In genomic region chrX:133913658-133914388, GRCh38 we compare ENCODE assay signal across 18 cellular contexts.
DNase-seq lines count a peak whose midpoint lies in the region; ATAC-seq and TF ChIP-seq lines count a peak whose summit lies in the region.
"Had no signal": no experiment of that assay in that cellular context is flagged by ENCODE, and none has a peak within 500 bp of the region (broad histone marks: within the 10 kb centered on the region; RNA-seq: fewer than 3 reads in every experiment).

No MANE protein-coding gene starts in this region.

- H3K79me2 ChIP-seq in OCI-LY3 (ENCODE audit: low read length): no peaks in the 10 kb centered on the region

- H3K36me3 ChIP-seq in OCI-LY3 (replicated peaks; ENCODE audit: low read depth, low read length): no peaks in the 10 kb centered on the region
- no peaks in the 10 kb centered on the region for H3K36me3 ChIP-seq in iPS-20b (ENCODE audit: insufficient read depth, low read depth, low read length)
- H3K36me3 ChIP-seq: BLaER1 treated with 17β-estradiol and CSF1 and Interleukin-3, amounts not matched to agents 10 nM and 100 nM; MG63 had no signal

- H2AFZ ChIP-seq in OCI-LY3 (ENCODE audit: low read depth, low read length): no peak overlapping the region

- no peak for ATAC-seq in HG02759 (IDR thresholded peaks at IDR 0.05; ENCODE audit: unreplicated experiment)
- ATAC-seq: HCT116, Panc1, Right ventricle myocardium inferior had no signal

- TF ChIP-seq CTCF in OCI-LY3 (IDR thresholded peaks at IDR 0.05; ENCODE audit: low read depth, low read length): no peak

- no peak overlapping the region for H3K9ac ChIP-seq in OCI-LY3 (ENCODE audit: low read length)
- H3K9ac ChIP-seq in iPS-20b (ENCODE audit: low read depth, low read length): peak overlapping the region; percentile 60; the same call in 1 of the 2 replicates
- H3K9ac ChIP-seq: BLaER1 treated with 17β-estradiol and CSF1 and Interleukin-3, amounts not matched to agents 10 nM and 100 nM; KMS-11; SK-N-SH had no signal

- DNase-seq in NCI-H748 (lab: John Stamatoyannopoulos, UW; ENCODE audit: unreplicated experiment) (peak; percentile 25), NCI-H748 treated with DMSO at 0.1 percent for 48 hours (lab: John Stamatoyannopoulos, UW) (no peak), UCSD-AML1 (lab: John Stamatoyannopoulos, UW; ENCODE audit: unreplicated experiment) (no peak), NCI-H128 (lab: John Stamatoyannopoulos, UW; ENCODE audit: unreplicated experiment) (no peak), ureter (ENCODE audit: low spot score) (no peak)
- DNase-seq: MG63, NCI-H1092 treated with DMSO at 0.1 percent for 48 hours, NCI-H187, NCI-H526, SK-N-SH had no signal

- H3K27ac ChIP-seq in OCI-LY3 (ENCODE audit: low read length): 0 out of 2 replicates have a peak overlapping the region, but pooled peaks have one; percentile 6
- peak overlapping the region; percentile 11 for H3K27ac ChIP-seq in iPS-20b (ENCODE audit: low read length)
- H3K27ac ChIP-seq: BLaER1 treated with 17β-estradiol and CSF1 and Interleukin-3, amounts not matched to agents 10 nM and 100 nM; KMS-11 had no signal

- no peaks in the 10 kb centered on the region for H3K9me3 ChIP-seq in OCI-LY3 (ENCODE audit: insufficient read depth, low read length)
- no peaks in the 10 kb centered on the region for H3K9me3 ChIP-seq in iPS-20b (ENCODE audit: insufficient read depth, low read depth, low read length)
- H3K9me3 ChIP-seq: MG63, SK-N-SH had no signal

- peaks cover 65% of the 10 kb centered on the region for H3K4me1 ChIP-seq in OCI-LY3 (ENCODE audit: low read length)
- H3K4me1 ChIP-seq in iPS-20b (ENCODE audit: insufficient read depth, low read length): peaks cover 24% of the 10 kb centered on the region; the same call in 1 of the 2 replicates
- H3K4me1 ChIP-seq: BLaER1 treated with 17β-estradiol and CSF1 and Interleukin-3, amounts not matched to agents 10 nM and 100 nM had no signal

- no peaks in the 10 kb centered on the region for H4K20me1 ChIP-seq in OCI-LY3 (ENCODE audit: insufficient read depth, low read length)

- H3K4me3 ChIP-seq in OCI-LY3 (ENCODE audit: low read length): no peak overlapping the region
- peak overlapping the region; percentile 51; the same call in 1 of the 2 replicates for H3K4me3 ChIP-seq in iPS-20b (ENCODE audit: low read length)
- H3K4me3 ChIP-seq: BLaER1 treated with 17β-estradiol and CSF1 and Interleukin-3, amounts not matched to agents 10 nM and 100 nM; MG63 had no signal

- H3K27me3 ChIP-seq in OCI-LY3 (ENCODE audit: low read depth, low read length): no peaks in the 10 kb centered on the region
- no peaks in the 10 kb centered on the region for H3K27me3 ChIP-seq in iPS-20b (ENCODE audit: insufficient read depth, low read length)
- H3K27me3 ChIP-seq: MG63 had no signal

- peak overlapping the region; percentile 12; the same call in 1 of the 2 replicates for H3K4me2 ChIP-seq in OCI-LY3 (ENCODE audit: low read length)
- H3K4me2 ChIP-seq: BLaER1 treated with 17β-estradiol and CSF1 and Interleukin-3, amounts not matched to agents 10 nM and 100 nM; KMS-11; SK-N-SH had no signal
